In the genomic region with DNA sequence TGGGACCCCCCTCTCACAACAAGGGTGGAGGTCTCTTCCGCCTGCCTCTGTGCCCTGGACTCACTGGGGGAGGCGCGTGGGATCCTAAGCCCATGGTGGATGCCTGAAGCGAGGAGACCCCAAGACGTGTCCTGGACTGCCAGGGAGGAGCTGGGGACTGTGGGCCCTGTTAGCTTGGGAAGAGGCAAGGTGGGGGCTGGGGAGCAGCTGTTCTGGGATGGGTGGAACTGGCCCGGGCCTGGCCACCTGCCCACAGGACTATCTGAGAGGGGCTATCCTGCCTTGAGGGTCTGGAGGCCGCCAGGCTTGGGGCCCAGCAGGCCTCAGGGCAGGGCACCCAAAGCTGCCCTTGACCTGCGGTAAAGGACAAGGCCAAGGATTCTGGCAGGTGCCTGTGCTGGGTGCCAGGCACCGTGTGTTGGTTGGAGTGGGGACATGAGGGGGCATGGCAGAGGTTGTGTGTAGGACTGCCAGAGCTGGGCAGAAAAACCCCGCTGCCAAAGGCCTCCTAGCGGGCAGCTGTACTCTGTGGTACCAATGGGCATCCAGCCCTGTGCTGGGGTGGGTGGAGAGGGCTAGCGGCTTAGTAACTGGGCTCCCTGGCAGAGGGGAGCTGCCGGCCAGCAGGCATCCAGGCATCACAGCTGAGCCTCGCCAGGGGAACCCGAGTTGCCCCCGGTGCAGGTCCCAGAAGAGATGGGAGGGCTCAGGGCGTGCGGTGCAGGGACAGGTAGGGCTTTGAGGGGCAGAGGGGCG, we compare ENCODE assay signal across 11 cellular contexts. TPM values are rescaled to one million over a fixed set of nuclear protein-coding genes. Genes with fewer than 3 reads are reported as not detected.
DNase-seq lines count a peak whose midpoint lies in the region; ATAC-seq, FAIRE-seq and TF ChIP-seq lines count a peak whose summit lies in the region.
"Had no signal": no experiment of that assay in that cellular context is flagged by ENCODE, and none has a peak within 500 bp of the region (broad histone marks: within the 10 kb centered on the region; RNA-seq: fewer than 3 reads in every experiment).

No MANE protein-coding gene starts in this region.

- peaks cover 2 to 3% of the 10 kb centered on the region in 2 donors for H3K36me3 Mint-ChIP-seq in activated T-cell treated with anti-CD3 and anti-CD28 coated beads, Interleukin-2, amount 50 U/mL, for 72 hours (ENCODE audit: insufficient read depth in 2 of 2)

- peak overlapping the region; percentile 10; the same call in 1 of the 2 replicates for H3K9ac ChIP-seq in BLaER1
- H3K9ac ChIP-seq in mucosa of rectum (ENCODE audit: low read depth in 1 of 2, low read length in 2 of 2) = peak overlapping the region; percentile 57 to 63

- peak overlapping the region; percentile 89 for H3K4me2 ChIP-seq in BLaER1

- DNase-seq in GM19239 (ENCODE audit: insufficient read length, low spot score) (no peak), BE2C (no peak), nucleus accumbens (lab: John Stamatoyannopoulos, UW) (no peak)
- DNase-seq in activated T-cell treated with anti-CD3 and anti-CD28 coated beads, Interleukin-2, amount 50 U/mL, for 72 hours = peak; percentile 41 to 50
- DNase-seq in effector CD4-positive, alpha-beta T cell = no peak
- DNase-seq: NCI-H774, posterior cingulate gyrus had no signal

- peak overlapping the region; percentile 93 to 99 for H3K4me3 Mint-ChIP-seq in activated T-cell treated with anti-CD3 and anti-CD28 coated beads, Interleukin-2, amount 50 U/mL, for 72 hours

- H3K27me3 ChIP-seq in BLaER1 (peaks cover 5% of the 10 kb centered on the region; the same call in 1 of the 2 replicates), mucosa of rectum (ENCODE audit: control insufficient read depth in 2 of 2, insufficient read depth in 2 of 2, low read length in 2 of 2) (no peaks in the 10 kb centered on the region), BE2C (no peaks in the 10 kb centered on the region)

- H3K4me1 ChIP-seq in BLaER1 = peaks cover 89% of the 10 kb centered on the region
- H3K4me1 ChIP-seq in mucosa of rectum (ENCODE audit: control insufficient read depth in 2 of 2, insufficient read depth in 2 of 2, low read length in 2 of 2) = peaks cover 9 to 29% of the 10 kb centered on the region in 2 donors
- no peaks in the 10 kb centered on the region for H3K4me1 ChIP-seq in BE2C

- H3K27ac ChIP-seq in BLaER1 = peak overlapping the region; percentile 55; the same call in 1 of the 2 replicates
- H3K27ac ChIP-seq in mucosa of rectum (ENCODE audit: low read depth in 2 of 2, low read length in 2 of 2) = peak overlapping the region; percentile 42 to 84

- peak; percentile 51 for FAIRE-seq in GM19239 (lab: Jason Lieb, UNC)
- FAIRE-seq: endometrium had no signal

- ATAC-seq in activated T-cell treated with anti-CD3 and anti-CD28 coated beads, Interleukin-2, amount 50 U/mL, for 72 hours (replicated peaks in 1 of 2) = peak in 1 of 2 donors; percentile 6
- no peak for ATAC-seq in HG02798 (IDR thresholded peaks at IDR 0.05; ENCODE audit: poor library complexity, unreplicated experiment)

- H3K4me3 ChIP-seq in BLaER1 (peak overlapping the region; percentile 28; the same call in 1 of the 2 replicates), mucosa of rectum (ENCODE audit: low read length in 2 of 2) (peak overlapping the region; percentile 55 to 72), BE2C (ENCODE audit: low read depth, low read length) (no peak overlapping the region)

- no peaks in the 10 kb centered on the region for H3K9me3 ChIP-seq in BLaER1
- H3K9me3 ChIP-seq in mucosa of rectum (ENCODE audit: control insufficient read depth in 2 of 2, low read length in 2 of 2) = no peaks in the 10 kb centered on the region
- no peaks in the 10 kb centered on the region for H3K9me3 ChIP-seq in BE2C

- peaks cover 56% of the 10 kb centered on the region for H3K4me1 Mint-ChIP-seq in activated T-cell treated with anti-CD3 and anti-CD28 coated beads, Interleukin-2, amount 50 U/mL, for 72 hours (ENCODE audit: low read depth)

- H4K20me1 ChIP-seq in BLaER1 = peaks cover 39% of the 10 kb centered on the region

- TF ChIP-seq CTCF in BE2C (IDR thresholded peaks at IDR 0.05; ENCODE audit: low read depth, low read length) = no peak

- peak overlapping the region; percentile 98 for H3K27ac Mint-ChIP-seq in activated T-cell treated with anti-CD3 and anti-CD28 coated beads, Interleukin-2, amount 50 U/mL, for 72 hours

- H3K9me3 Mint-ChIP-seq in activated T-cell treated with anti-CD3 and anti-CD28 coated beads, Interleukin-2, amount 50 U/mL, for 72 hours = no peaks in the 10 kb centered on the region

- no peaks in the 10 kb centered on the region for H3K36me3 ChIP-seq in BLaER1
- no peaks in the 10 kb centered on the region for H3K36me3 ChIP-seq in mucosa of rectum (ENCODE audit: control insufficient read depth in 2 of 2, insufficient read depth in 2 of 2, low read length in 2 of 2)
- no peaks in the 10 kb centered on the region for H3K36me3 ChIP-seq in BE2C

- H3K27me3 Mint-ChIP-seq in activated T-cell treated with anti-CD3 and anti-CD28 coated beads, Interleukin-2, amount 50 U/mL, for 72 hours (ENCODE audit: low read depth) = no peaks in the 10 kb centered on the region

RNA-seq across cellular contexts. Expression of gene LSP1, which starts 0.7 kb away (rescaled TPM):
- 100 to 1,000 TPM; 301 to 312 TPM for total RNA-seq in activated T-cell treated with anti-CD3 and anti-CD28 coated beads, Interleukin-2, amount 50 U/mL, for 72 hours
- 1.6 TPM for polyA plus RNA-seq in BE2C (2012; ENCODE audit: insufficient read depth, insufficient read length, low read depth)

RNA-seq across cellular contexts. Expression of gene TNNI2, which starts 14.8 kb away (rescaled TPM):
- total RNA-seq in activated T-cell treated with anti-CD3 and anti-CD28 coated beads, Interleukin-2, amount 50 U/mL, for 72 hours = 1 to 10 TPM; 1.2 TPM
- polyA plus RNA-seq in BE2C (2012; ENCODE audit: insufficient read depth, insufficient read length, low read depth) = 0.66 TPM

RNA-seq across cellular contexts. Expression of gene SYT8, which starts 18.8 kb away (rescaled TPM):
- total RNA-seq in activated T-cell treated with anti-CD3 and anti-CD28 coated beads, Interleukin-2, amount 50 U/mL, for 72 hours = not detected
- not detected for polyA plus RNA-seq in BE2C (2012; ENCODE audit: insufficient read depth, insufficient read length, low read depth)

RNA-seq across cellular contexts. Expression of gene PRR33, which starts 38.1 kb away (rescaled TPM):
- total RNA-seq in activated T-cell treated with anti-CD3 and anti-CD28 coated beads, Interleukin-2, amount 50 U/mL, for 72 hours = not detected
- not detected for polyA plus RNA-seq in BE2C (2012; ENCODE audit: insufficient read depth, insufficient read length, low read depth)

Comparison
In these comparisons a context has a peak if more than half of its experiments do, and no peak if none do; other contexts are left out.
1. DNase-seq: peak in activated T-cell treated with anti-CD3 and anti-CD28 coated beads, Interleukin-2, amount 50 U/mL, for 72 hours (2 of 2); none in GM19239 (single experiment), effector CD4-positive, alpha-beta T cell (single experiment), BE2C (single experiment) and nucleus accumbens (0 of 56).